Comparison of ENCODE assay signal across 14 cellular contexts in genomic region chr4:1572964-1573720, GRCh38.
DNase-seq lines count a peak whose midpoint lies in the region; ATAC-seq, FAIRE-seq and TF ChIP-seq lines count a peak whose summit lies in the region.
"Had no signal": no experiment of that assay in that cellular context is flagged by ENCODE, and none has a peak within 500 bp of the region (broad histone marks: within the 10 kb centered on the region; RNA-seq: fewer than 3 reads in every experiment).

No MANE protein-coding gene starts in this region.

- no peak for TF ChIP-seq EP300 in K562 (IDR thresholded peaks at IDR 0.05; ENCODE audit: low read length)

- peaks cover 2% of the 10 kb centered on the region for H3K4me1 Mint-ChIP-seq in CD8-positive, alpha-beta T cell (ENCODE audit: low read depth)
- H3K4me1 Mint-ChIP-seq in H9: peaks cover 25 to 58% of the 10 kb centered on the region in 2 experiments
- peaks cover 41% of the 10 kb centered on the region for H3K4me1 Mint-ChIP-seq in nephron progenitor cell

- H2BK15ac ChIP-seq in H9 (ENCODE audit: low read depth, low read length): no peak overlapping the region

- H4K5ac ChIP-seq in H9 (ENCODE audit: insufficient read length, low read depth, low read length): no peak overlapping the region

- TF ChIP-seq POLR2A in K562 (conservative IDR thresholded peaks at IDR 0.05): no peak

- H3K27ac Mint-ChIP-seq in CD8-positive, alpha-beta T cell: peak overlapping the region; percentile 15
- H3K27ac Mint-ChIP-seq in H9 (no peak overlapping the region), nephron progenitor cell (no peak overlapping the region)

- H3K9me1 ChIP-seq in K562 (ENCODE audit: control insufficient read depth, insufficient read depth, low read length): no peaks in the 10 kb centered on the region

- H3K4me2 ChIP-seq in H9 (ENCODE audit: insufficient read depth, insufficient read length, low read length) (peak overlapping the region; percentile 16), K562 (ENCODE audit: insufficient read depth, low read length) (no peak overlapping the region)
- H3K4me2 ChIP-seq: A549 had no signal

- no peak for TF ChIP-seq RAD21 in K562 (CRISPR knock-in tag; conservative IDR thresholded peaks at IDR 0.05 in 1 of 2, IDR thresholded peaks at IDR 0.05 in 1 of 2)

- H3K79me2 ChIP-seq in H9 (ENCODE audit: insufficient read depth, low read length) (no peaks in the 10 kb centered on the region), K562 (ENCODE audit: control insufficient read depth, insufficient read depth, low read length) (no peaks in the 10 kb centered on the region)

- intact Hi-C loops in CD8-positive, alpha-beta T cell (cut with DNase I, micrococcal nuclease): no loop called here
- intact Hi-C loops in K562 (cut with micrococcal nuclease): no loop called here

- H3K23ac ChIP-seq in H9 (ENCODE audit: insufficient read length, low read depth, low read length): no peak overlapping the region

- CTCF ChIA-PET in CD8-positive, alpha-beta T cell (lab: Charles Lee): interaction anchor here (0.9 to 2.3 kb wide), 4 partner anchors 24 to 148 kb away, joined by 3 to 8 read pairs (median 4); partner anchors contain the start of gene TMEM129
- CTCF ChIA-PET in K562 (lab: Yijun Ruan, JAX; ENCODE audit: low intra/inter-chr PET ratio): no interaction called here

- no peak overlapping the region for H4K91ac ChIP-seq in H9 (ENCODE audit: insufficient read length, low read depth, low read length)

- H2AFZ ChIP-seq in H9 (ENCODE audit: low read length) (no peak overlapping the region), K562 (ENCODE audit: low read depth, low read length) (no peak overlapping the region)

- WGBS in H9 (ENCODE audit: extremely low coverage, insufficient read length, low lambda C conversion rate): 100% methylated on average over 2 of the region's 2 CpGs
- 13% methylated on average over 2 of the region's 2 CpGs for WGBS in K562 (ENCODE audit: insufficient coverage, low coverage, missing lambda C conversion rate)

- H3K56ac ChIP-seq in H9 (ENCODE audit: insufficient read length, low read depth, low read length): no peak overlapping the region

- no peaks in the 10 kb centered on the region for H3K79me1 ChIP-seq in H9 (ENCODE audit: insufficient read depth, low read depth, low read length, poor library complexity, severe bottlenecking)

- no TSS peak for BruUV-seq in K562 (replicated peaks; lab: Mats Ljungman, UMichigan)

- no peak for TF ChIP-seq CTCF in CD8-positive, alpha-beta T cell (IDR thresholded peaks at IDR 0.05)
- TF ChIP-seq CTCF in H9 (conservative IDR thresholded peaks at IDR 0.05) (no peak), K562 (IDR thresholded peaks at IDR 0.05 in 2 of 3, conservative IDR thresholded peaks at IDR 0.05 in 1 of 3; ENCODE audit: insufficient read depth in 2 of 3, low read depth in 1 of 3, low read length in 3 of 3) (no peak), nephron progenitor cell (IDR thresholded peaks at IDR 0.05) (no peak)

- no peak overlapping the region for H3K18ac ChIP-seq in H9 (ENCODE audit: insufficient read length, low read depth, low read length)

- no peaks in the 10 kb centered on the region for H4K20me1 ChIP-seq in H9 (ENCODE audit: control insufficient read depth, insufficient read depth, insufficient read length)
- peaks cover 11% of the 10 kb centered on the region; the same call in 1 of the 2 replicates for H4K20me1 ChIP-seq in K562 (replicated peaks; ENCODE audit: control insufficient read depth, insufficient read depth, low read length)

- ATAC-seq in CD8-positive, alpha-beta T cell: no peak
- no peak for ATAC-seq in K562
- ATAC-seq in GM21529 (IDR thresholded peaks at IDR 0.05; ENCODE audit: unreplicated experiment): no peak
- no peak for ATAC-seq in SK-N-SH treated with all-trans-retinoic acid at 6 μM for 48 hours

- POLR2A ChIA-PET in CD8-positive, alpha-beta T cell (lab: Charles Lee): interaction anchor here (0.6 kb wide), 1 partner anchor 1159 kb away, joined by 5 read pairs; no protein-coding TSS in a partner anchor
- POLR2A ChIA-PET in K562 (lab: Yijun Ruan, JAX): interaction anchor here (0.6 to 0.7 kb wide), 2 partner anchors 53 to 445 kb away, joined by 3 read pairs; no protein-coding TSS in a partner anchor

- peaks cover 3% of the 10 kb centered on the region for H3K23me2 ChIP-seq in H9 (ENCODE audit: insufficient read length, low read depth, low read length, poor library complexity, severe bottlenecking)

- H3T11ph ChIP-seq in H9 (ENCODE audit: low read length): no peak overlapping the region

- FAIRE-seq in K562 (lab: Jason Lieb, UNC): no peak
- FAIRE-seq: A549 had no signal

- no peaks in the 10 kb centered on the region for H3K9me3 Mint-ChIP-seq in CD8-positive, alpha-beta T cell
- peaks cover 0 to 2% of the 10 kb centered on the region in 2 experiments; a peak in 1 of 5 replicates for H3K9me3 Mint-ChIP-seq in H9
- no peaks in the 10 kb centered on the region for H3K9me3 Mint-ChIP-seq in nephron progenitor cell

- H3K4me3 Mint-ChIP-seq in CD8-positive, alpha-beta T cell: no peak overlapping the region
- H3K4me3 Mint-ChIP-seq in H9 (peak overlapping the region in 1 of 2 experiments; percentile 18; a peak in 2 of 5 replicates), nephron progenitor cell (peak overlapping the region; percentile 9)

- DNase-seq in CD8-positive, alpha-beta T cell: no peak
- DNase-seq in H9 (no peak), K562 (ENCODE audit: extremely low read depth in 1 of 4, low spot score in 3 of 4) (no peak), nephron progenitor cell (no peak), NCI-H82 treated with DMSO at 0.1 percent for 48 hours (lab: John Stamatoyannopoulos, UW; ENCODE audit: unreplicated experiment) (no peak), HCEC 1CT (no peak)
- DNase-seq: DMS153, NCI-H1417, NCI-H187 treated with DMSO at 0.1 percent for 48 hours, NCI-H526 treated with DMSO at 0.1 percent for 48 hours had no signal

- no peaks in the 10 kb centered on the region for H3K27me3 ChIP-seq in CD8-positive, alpha-beta T cell (ENCODE audit: insufficient read depth, low read length)
- H3K27me3 ChIP-seq in H9 (ENCODE audit: insufficient read depth, low read length) (no peaks in the 10 kb centered on the region; the same call in 1 of the 2 replicates), K562 (ENCODE audit: control insufficient read depth in 2 of 2, insufficient read depth in 2 of 2, low read length in 2 of 2) (peaks cover 10 to 26% of the 10 kb centered on the region in 2 experiments; a peak in 4 of 5 replicates)

- in situ Hi-C loops in K562 (cut with MboI): no loop called here

- H2BK12ac ChIP-seq in H9 (ENCODE audit: insufficient read length, low read depth, low read length): no peak overlapping the region

- no peak overlapping the region for H2BK120ac ChIP-seq in H9 (ENCODE audit: low read depth, low read length, poor library complexity, severe bottlenecking)

- H3K36me3 ChIP-seq in CD8-positive, alpha-beta T cell (ENCODE audit: insufficient read depth, low read length): no peaks in the 10 kb centered on the region
- H3K36me3 ChIP-seq in K562 (ENCODE audit: control insufficient read depth, insufficient read depth, low read length): no peaks in the 10 kb centered on the region

- H3K27me3 Mint-ChIP-seq in CD8-positive, alpha-beta T cell (ENCODE audit: low read depth): no peaks in the 10 kb centered on the region
- H3K27me3 Mint-ChIP-seq in H9 (ENCODE audit: low read depth) (peaks cover 22% of the 10 kb centered on the region), nephron progenitor cell (ENCODE audit: low read depth, poor library complexity) (peaks cover 34% of the 10 kb centered on the region)

- no peak overlapping the region for H2BK20ac ChIP-seq in H9 (ENCODE audit: low read depth, low read length, poor library complexity, severe bottlenecking)

- H3K9me3 ChIP-seq in CD8-positive, alpha-beta T cell (ENCODE audit: low read length): no peaks in the 10 kb centered on the region
- H3K9me3 ChIP-seq in H9 (ENCODE audit: control insufficient read depth, low read depth, low read length) (no peaks in the 10 kb centered on the region), K562 (replicated peaks; ENCODE audit: control insufficient read depth, insufficient read depth, low read depth, low read length) (0 out of 2 replicates have a peak, but pooled peaks cover 3% of the 10 kb centered on the region)
- H3K9me3 ChIP-seq: A549 had no signal

- no peak overlapping the region for H3K14ac ChIP-seq in H9 (ENCODE audit: insufficient read depth, low read length)

- H3K4me3 ChIP-seq in CD8-positive, alpha-beta T cell (ENCODE audit: low read depth, low read length): no peak overlapping the region
- H3K4me3 ChIP-seq in K562: no peak overlapping the region
- H3K4me3 ChIP-seq: A549 had no signal

- no peak overlapping the region for H3K4ac ChIP-seq in H9 (ENCODE audit: low read depth, low read length)

- H3K4me1 ChIP-seq in CD8-positive, alpha-beta T cell (ENCODE audit: insufficient read depth, low read length): no peaks in the 10 kb centered on the region
- H3K4me1 ChIP-seq in H9 (ENCODE audit: insufficient read depth, low read length) (peaks cover 10% of the 10 kb centered on the region; the same call in 1 of the 2 replicates), K562 (replicated peaks in 1 of 2; ENCODE audit: control insufficient read depth in 2 of 2, insufficient read depth in 2 of 2, low read length in 2 of 2) (peaks cover 7 to 70% of the 10 kb centered on the region in 2 experiments; a peak in 4 of 5 replicates)
- H3K4me1 ChIP-seq: A549 had no signal

- H3K9ac ChIP-seq in H9 (ENCODE audit: extremely low read depth, insufficient read length, low read length) (no peak overlapping the region), K562 (ENCODE audit: insufficient read depth in 1 of 2, low read depth in 2 of 2, low read length in 2 of 2) (no peak overlapping the region)

- H2BK5ac ChIP-seq in H9 (ENCODE audit: insufficient read length, low read length): no peak overlapping the region

- H3K36me3 Mint-ChIP-seq in CD8-positive, alpha-beta T cell: no peaks in the 10 kb centered on the region
- H3K36me3 Mint-ChIP-seq in H9 (ENCODE audit: insufficient read depth in 1 of 3, low read depth in 3 of 3) (no peaks in the 10 kb centered on the region), nephron progenitor cell (ENCODE audit: low read depth) (no peaks in the 10 kb centered on the region)

- no peak overlapping the region for H2AK5ac ChIP-seq in H9 (ENCODE audit: insufficient read length, low read length)

- H4K8ac ChIP-seq in H9 (replicated peaks; ENCODE audit: insufficient read length, low read depth, low read length): no peak overlapping the region

- H3K27ac ChIP-seq in CD8-positive, alpha-beta T cell (ENCODE audit: low read depth, low read length): no peak overlapping the region
- H3K27ac ChIP-seq in H9 (ENCODE audit: insufficient read length, low read depth, low read length) (no peak overlapping the region), K562 (ENCODE audit: extremely low read depth, low read depth, low read length) (no peak overlapping the region)
- H3K27ac ChIP-seq: A549, C4-2B had no signal

TF ChIP-seq in K562, 482 proteins besides CTCF, POLR2A, EP300 and RAD21 (continues in another document):
- TF ChIP-seq CCNT2 (IDR thresholded peaks at IDR 0.05; ENCODE audit: borderline replicate concordance, extremely low read depth, insufficient read length, low read depth, low read length) (no peak), DIDO1 (tag; IDR thresholded peaks at IDR 0.05; ENCODE audit: low read depth) (no peak)

TF ChIP-seq in SK-N-SH treated with all-trans-retinoic acid at 6 μM for 48 hours, 23 proteins besides CTCF, POLR2A, EP300 and RAD21 (continues in another document):
- TF ChIP-seq PPARA (CRISPR knock-in tag; IDR thresholded peaks at IDR 0.05; ENCODE audit: borderline replicate concordance): no peak
- no peak for TF ChIP-seq ESRRG (CRISPR knock-in tag; IDR thresholded peaks at IDR 0.05)
